In genomic region chr19:12890299-12890786, GRCh38 we compare ENCODE assay signal across 8 cellular contexts. TPM values are rescaled to one million over a fixed set of nuclear protein-coding genes. Genes with fewer than 3 reads are reported as not detected.
DNase-seq lines count a peak whose midpoint lies in the region; ATAC-seq and TF ChIP-seq lines count a peak whose summit lies in the region.
"Not testable (repeated sequence)": the region's sequence is repeated elsewhere in the genome, so short reads cannot be mapped to it uniquely, and the experiment has no call there.

No MANE protein-coding gene starts in this region.

- H3K4me2 ChIP-seq in BLaER1: peak overlapping the region; percentile 88

- H3K27ac ChIP-seq in BLaER1 (peak overlapping the region; percentile 28; the same call in 1 of the 2 replicates), ectodermal cell (ENCODE audit: insufficient read depth, low read depth, low read length, poor library complexity, severe bottlenecking) (peak overlapping the region; percentile 87), subcutaneous abdominal adipose tissue (ENCODE audit: low read depth, low read length) (peak overlapping the region; percentile 37)
- not testable (repeated sequence) for H3K27ac ChIP-seq in RWPE2 (ENCODE audit: poor library complexity, severe bottlenecking)

- H3K4me1 Mint-ChIP-seq in activated naive CD4-positive, alpha-beta T cell treated with anti-CD3 and anti-CD28 coated beads for 36 hours (ENCODE audit: low read depth): peaks cover 25% of the 10 kb centered on the region
- peaks cover 25% of the 10 kb centered on the region for H3K4me1 Mint-ChIP-seq in neural crest cell

- DNase-seq in HEK293T (ENCODE audit: extremely low spot score); RWPE2 (ENCODE audit: low spot score); activated naive CD4-positive, alpha-beta T cell treated with anti-CD3 and anti-CD28 coated beads for 36 hours; neural crest cell (ENCODE audit: low read depth, low spot score): not testable (repeated sequence)

- H3K9ac ChIP-seq in BLaER1: peak overlapping the region; percentile 66; the same call in 1 of the 2 replicates
- H3K9ac ChIP-seq in iPS-15b (ENCODE audit: low read depth, low read length): peak overlapping the region; percentile 37
- H3K9ac ChIP-seq in subcutaneous abdominal adipose tissue (ENCODE audit: low read length in 5 of 5): not testable (repeated sequence)

- H3K4me3 Mint-ChIP-seq in activated naive CD4-positive, alpha-beta T cell treated with anti-CD3 and anti-CD28 coated beads for 36 hours: peak overlapping the region; percentile 93
- peak overlapping the region; percentile 96 for H3K4me3 Mint-ChIP-seq in neural crest cell

- H3K36me3 ChIP-seq in BLaER1 (peaks cover 28% of the 10 kb centered on the region), subcutaneous abdominal adipose tissue (ENCODE audit: control insufficient read depth in 5 of 5, insufficient read depth in 5 of 5, low read length in 5 of 5) (peaks cover 0 to 20% (median 18%) of the 10 kb centered on the region in 5 donors)
- H3K36me3 ChIP-seq in RWPE2 (ENCODE audit: low read depth); ectodermal cell (ENCODE audit: control insufficient read depth, insufficient read depth, low read length); iPS-15b (ENCODE audit: control insufficient read depth, insufficient read depth, low read length): not testable (repeated sequence)

- not testable (repeated sequence) for H3K9me3 Mint-ChIP-seq in activated naive CD4-positive, alpha-beta T cell treated with anti-CD3 and anti-CD28 coated beads for 36 hours; neural crest cell

- not testable (repeated sequence) for H3K9me3 ChIP-seq in BLaER1; RWPE2 (ENCODE audit: severe bottlenecking); ectodermal cell (ENCODE audit: control insufficient read depth, low read length); iPS-15b (ENCODE audit: control insufficient read depth, insufficient read depth, low read length); subcutaneous abdominal adipose tissue (ENCODE audit: control insufficient read depth in 5 of 5, low read length in 5 of 5)

- not testable (repeated sequence) for H3K27me3 Mint-ChIP-seq in activated naive CD4-positive, alpha-beta T cell treated with anti-CD3 and anti-CD28 coated beads for 36 hours (ENCODE audit: low read depth)
- H3K27me3 Mint-ChIP-seq in neural crest cell (ENCODE audit: low read depth): peaks cover 36% of the 10 kb centered on the region

- CTCF ChIA-PET in HEK293T (lab: Yijun Ruan, JAX): interaction anchor here (0.7 to 1.3 kb wide), 3 partner anchors 53 to 87 kb away, joined by 3 to 4 read pairs (median 4); no protein-coding TSS in a partner anchor
- CTCF ChIA-PET in activated naive CD4-positive, alpha-beta T cell treated with anti-CD3 and anti-CD28 coated beads for 36 hours (lab: Charles Lee): interaction anchor here (0.6 to 1.9 kb wide), 4 partner anchors 65 to 144 kb away, joined by 3 to 11 read pairs (median 4); no protein-coding TSS in a partner anchor

- peaks cover 12% of the 10 kb centered on the region for H4K20me1 ChIP-seq in BLaER1

- peak overlapping the region; percentile 93 for H3K4me3 ChIP-seq in BLaER1
- peak overlapping the region; percentile 59 for H3K4me3 ChIP-seq in RWPE2 (ENCODE audit: severe bottlenecking)
- H3K4me3 ChIP-seq in ectodermal cell (ENCODE audit: insufficient read depth, low read depth, low read length): peak overlapping the region; percentile 65
- peak overlapping the region; percentile 55 for H3K4me3 ChIP-seq in iPS-15b (ENCODE audit: low read depth, low read length)
- peak overlapping the region; percentile 37 to 94 (median 56) for H3K4me3 ChIP-seq in subcutaneous abdominal adipose tissue (ENCODE audit: low read depth in 1 of 5, low read length in 5 of 5)

- not testable (repeated sequence) for H3K36me3 Mint-ChIP-seq in activated naive CD4-positive, alpha-beta T cell treated with anti-CD3 and anti-CD28 coated beads for 36 hours (ENCODE audit: low read depth); neural crest cell (ENCODE audit: low read depth)

- H3K27me3 ChIP-seq in BLaER1: peaks cover 25% of the 10 kb centered on the region
- H3K27me3 ChIP-seq in RWPE2 (ENCODE audit: insufficient read depth, poor library complexity, severe bottlenecking): not testable (repeated sequence)
- H3K27me3 ChIP-seq in ectodermal cell (ENCODE audit: control insufficient read depth, insufficient read depth, low read length, poor library complexity, severe bottlenecking): peaks cover 36% of the 10 kb centered on the region
- H3K27me3 ChIP-seq in iPS-15b (ENCODE audit: control insufficient read depth, insufficient read depth, low read length): peaks cover 16% of the 10 kb centered on the region
- H3K27me3 ChIP-seq in subcutaneous abdominal adipose tissue (ENCODE audit: control insufficient read depth in 5 of 5, insufficient read depth in 4 of 5, low read length in 5 of 5): peaks cover 0 to 15% (median 2%) of the 10 kb centered on the region in 5 donors

- POLR2A ChIA-PET in HEK293T (lab: Yijun Ruan, JAX): interaction anchor here (0.7 to 2.4 kb wide), 19 partner anchors 9 to 113 kb away, joined by 3 to 26 read pairs (median 4); partner anchors contain the start of genes CALR, DNASE2, FARSA and RNASEH2A

- 46 to 47% methylated on average over 10 of the region's 10 CpGs for WGBS in ectodermal cell, 2 experiments

- H3K4me1 ChIP-seq in BLaER1: peaks cover 26% of the 10 kb centered on the region
- H3K4me1 ChIP-seq in RWPE2 (ENCODE audit: insufficient read depth, poor library complexity, severe bottlenecking); ectodermal cell (ENCODE audit: control insufficient read depth, insufficient read depth, low read length); iPS-15b (ENCODE audit: control insufficient read depth, insufficient read depth, low read length): not testable (repeated sequence)
- peaks cover 0 to 26% (median 23%) of the 10 kb centered on the region in 5 donors for H3K4me1 ChIP-seq in subcutaneous abdominal adipose tissue (ENCODE audit: control insufficient read depth in 5 of 5, insufficient read depth in 5 of 5, low read length in 5 of 5)

- intact Hi-C loops in activated naive CD4-positive, alpha-beta T cell treated with anti-CD3 and anti-CD28 coated beads for 36 hours (cut with micrococcal nuclease): loop anchor here (2.0 kb wide), 1 partner anchor 28 kb away; the partner anchor contains the start of gene SYCE2

- peak overlapping the region; percentile 73 for H3K27ac Mint-ChIP-seq in activated naive CD4-positive, alpha-beta T cell treated with anti-CD3 and anti-CD28 coated beads for 36 hours
- H3K27ac Mint-ChIP-seq in neural crest cell (ENCODE audit: unreplicated experiment): peak overlapping the region; percentile 100

- not testable (repeated sequence) for TF ChIP-seq CTCF in RWPE2 (IDR thresholded peaks at IDR 0.05; ENCODE audit: poor library complexity, severe bottlenecking); neural crest cell (conservative IDR thresholded peaks at IDR 0.05)

- not testable (repeated sequence) for ATAC-seq in RWPE2 (ENCODE audit: low read depth)

TF ChIP-seq in HEK293T, 16 proteins besides CTCF, POLR2A, EP300 and RAD21:
- TF ChIP-seq PKNOX1 (IDR thresholded peaks at IDR 0.05): 0 out of 2 replicates have a peak, but pooled peaks have one; percentile 11
- peak; percentile 72 for TF ChIP-seq ZNF384 (IDR thresholded peaks at IDR 0.05)

RNA-seq across cellular contexts. Expression of gene GCDH, which starts 0.6 kb away (rescaled TPM):
- 10 to 100 TPM; 36.3 to 38.3 TPM for total RNA-seq in activated naive CD4-positive, alpha-beta T cell treated with anti-CD3 and anti-CD28 coated beads for 36 hours
- 32.5 TPM for polyA plus RNA-seq in ectodermal cell (2013, experiment 1 of 4)
- 36.8 TPM for polyA plus RNA-seq in ectodermal cell (2013, experiment 2 of 4)
- polyA plus RNA-seq in ectodermal cell (2013, experiment 3 of 4): 31.8 TPM
- polyA plus RNA-seq in ectodermal cell (2013, experiment 4 of 4): 28.7 TPM
- total RNA-seq in neural crest cell: 46.7 and 48.3 TPM in 2 replicates

RNA-seq across cellular contexts. Expression of gene KLF1, which starts 3.3 kb away (rescaled TPM):
- under 1 TPM; 0.17 to 0.21 TPM for total RNA-seq in activated naive CD4-positive, alpha-beta T cell treated with anti-CD3 and anti-CD28 coated beads for 36 hours
- polyA plus RNA-seq in ectodermal cell (2013, experiment 1 of 4): 0.24 TPM
- polyA plus RNA-seq in ectodermal cell (2013, experiment 2 of 4): 0.20 TPM
- polyA plus RNA-seq in ectodermal cell (2013, experiment 3 of 4): not detected
- polyA plus RNA-seq in ectodermal cell (2013, experiment 4 of 4): 0.20 TPM
- 0.18 TPM in 1 of 2 replicates, not detected in the other for total RNA-seq in neural crest cell

RNA-seq across cellular contexts. Expression of gene DNASE2, which starts 9.1 kb away (rescaled TPM):
- total RNA-seq in activated naive CD4-positive, alpha-beta T cell treated with anti-CD3 and anti-CD28 coated beads for 36 hours: 10 to 100 TPM; 30.9 to 31.6 TPM
- polyA plus RNA-seq in ectodermal cell (2013, experiment 1 of 4): 18.0 TPM
- 20.6 TPM for polyA plus RNA-seq in ectodermal cell (2013, experiment 2 of 4)
- 17.7 TPM for polyA plus RNA-seq in ectodermal cell (2013, experiment 3 of 4)
- 19.8 TPM for polyA plus RNA-seq in ectodermal cell (2013, experiment 4 of 4)
- total RNA-seq in neural crest cell: 8.6 and 11.2 TPM in 2 replicates

RNA-seq across cellular contexts. Expression of gene SYCE2, which starts 28.8 kb away (rescaled TPM):
- 1 to 10 TPM; 3.4 to 5.4 TPM for total RNA-seq in activated naive CD4-positive, alpha-beta T cell treated with anti-CD3 and anti-CD28 coated beads for 36 hours
- 3.3 TPM for polyA plus RNA-seq in ectodermal cell (2013, experiment 1 of 4)
- 1.8 TPM for polyA plus RNA-seq in ectodermal cell (2013, experiment 2 of 4)
- polyA plus RNA-seq in ectodermal cell (2013, experiment 3 of 4): 2.4 TPM
- polyA plus RNA-seq in ectodermal cell (2013, experiment 4 of 4): 3.5 TPM
- total RNA-seq in neural crest cell: 1.4 and 2.0 TPM in 2 replicates

RNA-seq across cellular contexts. Expression of gene FARSA, which starts 43.2 kb away (rescaled TPM):
- 10 to 100 TPM; 77.9 to 82.8 TPM for total RNA-seq in activated naive CD4-positive, alpha-beta T cell treated with anti-CD3 and anti-CD28 coated beads for 36 hours
- 67.5 TPM for polyA plus RNA-seq in ectodermal cell (2013, experiment 1 of 4)
- polyA plus RNA-seq in ectodermal cell (2013, experiment 2 of 4): 66.0 TPM
- 39.9 TPM for polyA plus RNA-seq in ectodermal cell (2013, experiment 3 of 4)
- polyA plus RNA-seq in ectodermal cell (2013, experiment 4 of 4): 45.2 TPM
- 81.6 and 83.1 TPM in 2 replicates for total RNA-seq in neural crest cell
